26 cellular contexts compared by ENCODE assay signal in the genomic region with DNA sequence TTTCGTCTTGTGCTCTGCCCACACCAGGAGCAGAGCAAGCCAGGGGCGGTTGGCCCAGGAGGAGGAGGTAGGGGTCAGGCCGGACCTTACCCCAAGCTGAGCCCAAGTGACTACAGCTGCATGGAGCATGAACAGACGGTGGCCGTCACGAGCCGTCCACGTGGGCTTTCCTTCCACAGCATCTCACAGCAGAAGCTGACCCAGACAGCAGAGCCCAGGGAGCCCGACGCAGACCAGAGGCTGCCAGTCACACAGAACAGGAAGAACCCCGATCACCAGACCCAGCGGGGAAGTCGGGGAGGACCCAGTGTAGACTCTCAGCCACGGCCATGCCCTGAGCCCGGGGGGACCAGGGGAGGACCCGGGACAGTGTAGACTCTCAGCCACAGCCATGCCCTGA.
"Had no signal": no experiment of that assay in that cellular context is flagged by ENCODE, and none has a peak within 500 bp of the region (broad histone marks: within the 10 kb centered on the region; RNA-seq: fewer than 3 reads in every experiment).

No MANE protein-coding gene starts in this region.

- H3K27ac ChIP-seq: colonic mucosa, epithelial cell of prostate, gastrocnemius medialis, heart right ventricle, neural progenitor cell, psoas muscle, sigmoid colon, testis, tibial nerve, upper lobe of left lung had no signal

- H3K4me1 ChIP-seq: colonic mucosa, gastrocnemius medialis, neural progenitor cell, psoas muscle, testis had no signal

- H2AFZ ChIP-seq: neural progenitor cell had no signal

- H3K4me2 ChIP-seq: neural progenitor cell had no signal

- ATAC-seq: esophagus mucosa; gastrocnemius medialis; heart right ventricle; left ventricle myocardium superior; naive thymus-derived CD4-positive, alpha-beta T cell; psoas muscle; right cardiac atrium; stimulated activated memory B cell treated with anti-CD40 and anti-IgM and Interleukin-4, amounts not matched to agents 10 μg/mL and 1 μg/mL and 100 μg/mL, for 72 hours had no signal

- H3K4me3 ChIP-seq: colonic mucosa, gastrocnemius medialis, heart right ventricle, lung, neural progenitor cell, psoas muscle, sigmoid colon, testis, tibial nerve, upper lobe of left lung had no signal

- H3K27me3 ChIP-seq: colonic mucosa, gastrocnemius medialis, heart right ventricle, neural progenitor cell, sigmoid colon, testis, tibial nerve, upper lobe of left lung had no signal

- DNase-seq: colonic mucosa; effector CD8-positive, alpha-beta T cell; endodermal cell; foreskin fibroblast; gastrocnemius medialis; heart right ventricle; immature natural killer cell; islet precursor cell; kidney glomerular epithelial cell; left ventricle myocardium superior; mesenchymal stem cell; naive thymus-derived CD4-positive, alpha-beta T cell; psoas muscle; sigmoid colon; stimulated activated CD4-positive, alpha-beta T cell treated with anti-CD3 and anti-CD28 coated beads, Interleukin-4, amount 100 ng/mL, for 4 hours; stimulated activated naive CD8-positive, alpha-beta T cell treated with anti-CD3 and anti-CD28 coated beads, Interleukin-15, Interleukin-2, amounts not matched to agents 100 U/mL and 50 U/mL, for 24 hours; testis had no signal

- FAIRE-seq: urothelium cell line had no signal

- H3K36me3 ChIP-seq: colonic mucosa, gastrocnemius medialis, heart right ventricle, neural progenitor cell, sigmoid colon, tibial nerve, upper lobe of left lung had no signal

- H3K9me3 ChIP-seq: colonic mucosa, gastrocnemius medialis, heart right ventricle, psoas muscle, sigmoid colon, testis, tibial nerve, upper lobe of left lung had no signal

- H3K9ac ChIP-seq: neural progenitor cell had no signal
